8 cellular contexts compared by ENCODE assay signal in the genomic region with DNA sequence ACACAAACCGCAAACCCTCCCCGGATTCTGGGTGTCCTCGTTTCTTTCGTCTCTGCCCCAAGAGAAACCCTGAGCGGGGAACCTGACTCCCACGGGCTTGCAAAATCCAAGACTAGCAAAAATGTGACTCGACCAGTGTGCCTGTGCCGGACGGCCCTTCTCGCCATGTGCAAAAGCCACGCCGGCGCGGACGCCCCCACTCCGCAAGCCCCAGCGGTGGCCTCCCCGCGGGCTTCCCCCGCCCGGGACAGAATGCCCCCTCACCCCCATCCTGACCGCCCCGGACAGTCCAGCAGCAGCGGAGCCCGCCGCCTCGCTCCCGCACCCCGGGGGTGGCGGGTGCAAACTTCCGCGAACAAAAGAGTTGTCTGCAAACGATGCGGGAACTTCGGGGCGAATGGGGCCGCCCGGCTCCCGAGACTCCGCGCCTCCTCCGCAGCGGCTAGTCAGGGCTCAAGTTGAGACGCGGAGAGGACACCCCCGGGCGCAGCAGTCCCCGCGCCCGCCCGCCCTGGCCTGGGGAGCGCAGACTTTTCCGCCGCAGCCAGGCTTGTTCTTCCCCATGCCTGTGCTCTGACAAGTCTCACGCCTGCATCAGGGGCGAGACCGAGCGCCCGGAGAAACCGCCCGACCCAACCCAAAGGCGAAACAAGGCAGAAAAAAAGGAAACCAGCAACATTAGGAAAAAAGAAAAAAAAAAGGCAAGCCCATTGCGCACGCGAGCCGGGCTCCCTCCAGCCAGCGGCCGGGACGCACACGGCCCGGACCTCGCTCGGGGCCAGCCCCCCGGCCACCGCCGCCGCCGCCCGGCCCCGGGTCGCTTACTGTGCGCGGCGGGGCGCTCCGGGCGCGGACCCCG. TPM values are rescaled to one million over a fixed set of nuclear protein-coding genes. Genes with fewer than 3 reads are reported as not detected.
DNase-seq lines count a peak whose midpoint lies in the region; ATAC-seq and TF ChIP-seq lines count a peak whose summit lies in the region.

No MANE protein-coding gene starts in this region.

- peak overlapping the region; percentile 73 for H2AFZ ChIP-seq in MM.1S (ENCODE audit: low read length)

- peak overlapping the region; percentile 79 for H3K9ac ChIP-seq in MM.1S (ENCODE audit: low read length)

- DNase-seq in BE2C (peak; percentile 39), MM.1S (peak; percentile 40), left cardiac atrium (peak; percentile 46), retina (peak; percentile 76), GOT3 (lab: John Stamatoyannopoulos, UW) (no peak)
- DNase-seq in activated naive CD4-positive, alpha-beta T cell treated with anti-CD3 and anti-CD28 coated beads, Interleukin-2, amount 50 U/mL, for 72 hours (ENCODE audit: low spot score in 2 of 2), result no peak

- H3K27ac Mint-ChIP-seq in activated naive CD4-positive, alpha-beta T cell treated with anti-CD3 and anti-CD28 coated beads, Interleukin-2, amount 50 U/mL, for 72 hours, result peak overlapping the region; percentile 66 to 98

- H3K27me3 ChIP-seq in BE2C (no peaks in the 10 kb centered on the region), MM.1S (replicated peaks; ENCODE audit: insufficient read depth, low read length) (no peaks in the 10 kb centered on the region)

- peak; percentile 25 for ATAC-seq in GM19395 (IDR thresholded peaks at IDR 0.05; ENCODE audit: unreplicated experiment)
- peak; percentile 14 to 26 for ATAC-seq in activated naive CD4-positive, alpha-beta T cell treated with anti-CD3 and anti-CD28 coated beads, Interleukin-2, amount 50 U/mL, for 72 hours
- peak; percentile 16 to 22 for ATAC-seq in left cardiac atrium
- no peak for ATAC-seq in GM18520 (IDR thresholded peaks at IDR 0.05; ENCODE audit: unreplicated experiment)

- no peaks in the 10 kb centered on the region for H3K36me3 ChIP-seq in BE2C
- no peaks in the 10 kb centered on the region for H3K36me3 ChIP-seq in MM.1S (replicated peaks; ENCODE audit: insufficient read depth, low read length)

- H3K4me3 ChIP-seq in BE2C (ENCODE audit: low read depth, low read length) (peak overlapping the region; percentile 73), MM.1S (ENCODE audit: low read length) (peak overlapping the region; percentile 83)

- H3K4me2 ChIP-seq in MM.1S (ENCODE audit: low read depth, low read length), result peak overlapping the region; percentile 98

- H3K36me3 Mint-ChIP-seq in activated naive CD4-positive, alpha-beta T cell treated with anti-CD3 and anti-CD28 coated beads, Interleukin-2, amount 50 U/mL, for 72 hours, result peaks cover 13 to 14% of the 10 kb centered on the region in 2 donors

- peaks cover 21% of the 10 kb centered on the region for H3F3A ChIP-seq in MM.1S (ENCODE audit: insufficient read depth, low read length)

- no peak for TF ChIP-seq CTCF in BE2C (IDR thresholded peaks at IDR 0.05; ENCODE audit: low read depth, low read length)
- no peak for TF ChIP-seq CTCF in MM.1S (IDR thresholded peaks at IDR 0.05; ENCODE audit: low read length)

- no peaks in the 10 kb centered on the region for H3K9me3 Mint-ChIP-seq in activated naive CD4-positive, alpha-beta T cell treated with anti-CD3 and anti-CD28 coated beads, Interleukin-2, amount 50 U/mL, for 72 hours

- H4K20me1 ChIP-seq in MM.1S (ENCODE audit: insufficient read depth, low read length), result no peaks in the 10 kb centered on the region

- H3K4me1 ChIP-seq in BE2C, result peaks cover 18% of the 10 kb centered on the region
- H3K4me1 ChIP-seq in MM.1S (ENCODE audit: low read length), result peaks cover 24% of the 10 kb centered on the region

- H3K27ac ChIP-seq in MM.1S (ENCODE audit: low read length), result peak overlapping the region; percentile 28; the same call in 1 of the 2 replicates

- intact Hi-C loops in left cardiac atrium (cut with DNase I), result loop anchor here (2.0 to 10.0 kb wide), 3 partner anchors 121 to 329 kb away; a partner anchor contains a TSS

- no peaks in the 10 kb centered on the region for H3K9me3 ChIP-seq in BE2C
- no peaks in the 10 kb centered on the region for H3K9me3 ChIP-seq in MM.1S (replicated peaks; ENCODE audit: insufficient read depth, low read length)

- no peaks in the 10 kb centered on the region for H3K9me2 ChIP-seq in MM.1S (replicated peaks; ENCODE audit: insufficient read depth, low read length)

- peaks cover 44% of the 10 kb centered on the region for H3K79me2 ChIP-seq in MM.1S (ENCODE audit: low read length)

RNA-seq across cellular contexts. Expression of a gene that starts 0.8 kb away (rescaled TPM):
- 22.9 TPM for polyA plus RNA-seq in BE2C (2012; ENCODE audit: insufficient read depth, insufficient read length, low read depth)
- 10 to 100 TPM in 1 of 2 donors, 1 to 10 TPM in 1; 6.1 to 11.8 TPM for total RNA-seq in activated naive CD4-positive, alpha-beta T cell treated with anti-CD3 and anti-CD28 coated beads, Interleukin-2, amount 50 U/mL, for 72 hours
- total RNA-seq in left cardiac atrium, result 10 to 100 TPM; 23.3 to 31.4 TPM

RNA-seq across cellular contexts. Expression of a gene that starts 48.3 kb away (rescaled TPM):
- 9.7 TPM for polyA plus RNA-seq in BE2C (2012; ENCODE audit: insufficient read depth, insufficient read length, low read depth)
- 10 to 100 TPM in 1 of 2 donors, 1 to 10 TPM in 1; 1.1 to 27.7 TPM for total RNA-seq in activated naive CD4-positive, alpha-beta T cell treated with anti-CD3 and anti-CD28 coated beads, Interleukin-2, amount 50 U/mL, for 72 hours
- total RNA-seq in left cardiac atrium, result 10 to 100 TPM; 11.5 to 12.8 TPM

RNA-seq across cellular contexts. Expression of a gene that starts 58.2 kb away (rescaled TPM):
- polyA plus RNA-seq in BE2C (2012; ENCODE audit: insufficient read depth, insufficient read length, low read depth), result 18.0 TPM
- total RNA-seq in activated naive CD4-positive, alpha-beta T cell treated with anti-CD3 and anti-CD28 coated beads, Interleukin-2, amount 50 U/mL, for 72 hours, result 10 to 100 TPM; 10.2 to 19.1 TPM
- total RNA-seq in left cardiac atrium, result 10 to 100 TPM; 10.8 to 13.5 TPM

Comparison
In these comparisons a context has a peak if more than half of its experiments do, and no peak if none do; other contexts are left out.
1. DNase-seq: peak in BE2C (single experiment), MM.1S (single experiment), left cardiac atrium (single experiment) and retina (single experiment); none in activated naive CD4-positive, alpha-beta T cell treated with anti-CD3 and anti-CD28 coated beads, Interleukin-2, amount 50 U/mL, for 72 hours (0 of 2) and GOT3 (single experiment).